In genomic region chr2:122734756-122735155, GRCh38 we compare ENCODE assay signal across 1 cellular context.
A peak's percentile ranks its signal among the peaks of the same experiment; 100 is the strongest.
TF ChIP-seq lines count a peak whose summit lies in the region.

No MANE protein-coding gene starts in this region.

TF ChIP-seq in GM23338, 12 proteins besides CTCF, POLR2A, EP300 and RAD21:
- TF ChIP-seq NANOG (IDR thresholded peaks at IDR 0.05; ENCODE audit: borderline replicate concordance) = peak; percentile 84
- 0 out of 2 replicates have a peak, but pooled peaks have one; percentile 46 for TF ChIP-seq ZNF114 (CRISPR knock-in tag; IDR thresholded peaks at IDR 0.05)
- peak; percentile 42; the same call in 1 of the 2 replicates for TF ChIP-seq POLR2AphosphoS5 (IDR thresholded peaks at IDR 0.05; ENCODE audit: low read depth)
- no peak for TF ChIP-seq STAT1 (IDR thresholded peaks at IDR 0.05; ENCODE audit: unreplicated experiment)
- TF ChIP-seq ETS1 (IDR thresholded peaks at IDR 0.05) = peak; percentile 82
- TF ChIP-seq ZNF462 (CRISPR knock-in tag; IDR thresholded peaks at IDR 0.05) = peak; percentile 54; the same call in 1 of the 2 replicates
TF ChIP-seq in GM23338: peak in this region for 5.
